ENCODE assay signal across 24 cellular contexts in the genomic region with DNA sequence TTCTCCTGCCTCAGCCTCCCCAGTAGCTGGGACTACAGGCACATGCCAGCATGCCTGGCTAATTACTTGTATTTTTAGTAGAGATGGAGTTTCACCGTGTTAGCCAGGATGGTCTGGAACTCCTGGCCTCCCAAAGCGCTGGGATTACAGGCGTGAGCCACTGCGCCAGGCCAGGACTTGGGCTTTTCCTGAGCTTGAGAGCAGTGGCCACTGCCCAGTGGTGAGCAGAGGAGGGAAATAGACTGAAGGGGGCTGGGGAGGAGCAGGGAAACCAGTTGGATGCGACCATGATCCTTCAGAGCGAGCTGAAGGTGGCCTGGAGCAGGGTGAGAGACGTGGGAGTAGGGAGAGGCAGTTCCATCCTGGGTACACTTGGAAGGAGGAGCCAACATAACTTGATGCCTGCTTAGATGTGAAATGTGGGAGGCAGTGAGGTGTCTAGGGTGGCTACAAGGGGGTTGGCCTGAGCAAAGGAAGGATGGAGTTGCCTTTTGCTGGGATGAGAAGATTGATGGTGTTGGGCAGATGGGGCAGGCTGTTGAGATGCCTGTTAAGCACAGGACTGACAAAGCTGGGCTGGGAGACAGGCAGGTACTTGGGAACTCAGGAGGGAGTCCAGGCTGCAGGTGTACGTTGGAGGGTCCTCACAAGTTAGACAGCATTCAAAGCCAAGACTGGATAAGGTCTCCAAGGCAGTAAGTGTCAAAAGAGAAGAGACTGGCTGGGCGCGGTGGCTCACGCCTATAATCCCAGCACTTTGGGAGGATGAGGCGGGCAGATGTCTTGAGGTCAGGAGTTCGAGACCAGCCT. TPM values are rescaled to one million over a fixed set of nuclear protein-coding genes. Genes with fewer than 3 reads are reported as not detected.
"Had no signal": no experiment of that assay in that cellular context is flagged by ENCODE, and none has a peak within 500 bp of the region (broad histone marks: within the 10 kb centered on the region; RNA-seq: fewer than 3 reads in every experiment).

No MANE protein-coding gene starts in this region.

- H3K27ac ChIP-seq: adrenal gland, ascending aorta, heart left ventricle, lower lobe of right lung, neural progenitor cell, prostate gland, thyroid gland, uterus had no signal

- H3K27me3 ChIP-seq: adrenal gland, ascending aorta, neural progenitor cell, thyroid gland, uterus had no signal

- H3K4me1 Mint-ChIP-seq: activated naive CD4-positive, alpha-beta T cell treated with anti-CD3 and anti-CD28 coated beads, Interleukin-2, amount 50 U/mL, for 24 hours; mesothelial cell of epicardium; naive thymus-derived CD8-positive, alpha-beta T cell; neural progenitor cell; WTC11 had no signal

- H3K36me3 Mint-ChIP-seq: activated naive CD4-positive, alpha-beta T cell treated with anti-CD3 and anti-CD28 coated beads, Interleukin-2, amount 50 U/mL, for 24 hours; mesothelial cell of epicardium; naive thymus-derived CD8-positive, alpha-beta T cell; neural progenitor cell; WTC11 had no signal

- H3K9me3 Mint-ChIP-seq: activated naive CD4-positive, alpha-beta T cell treated with anti-CD3 and anti-CD28 coated beads, Interleukin-2, amount 50 U/mL, for 24 hours; effector memory CD8-positive, alpha-beta T cell; mesothelial cell of epicardium; naive thymus-derived CD8-positive, alpha-beta T cell; neural progenitor cell; T-helper 1 cell treated with Interleukin-12 subunit alpha and Interleukin-12 subunit beta and Interleukin-4 antibody, amounts not matched to agents 30 μg/mL and 1 μg/mL, for 36 hours; WTC11 had no signal

- H3K4me3 Mint-ChIP-seq: activated naive CD4-positive, alpha-beta T cell treated with anti-CD3 and anti-CD28 coated beads, Interleukin-2, amount 50 U/mL, for 24 hours; effector memory CD8-positive, alpha-beta T cell; mesothelial cell of epicardium; naive thymus-derived CD8-positive, alpha-beta T cell; neural progenitor cell; T-helper 1 cell treated with Interleukin-12 subunit alpha and Interleukin-12 subunit beta and Interleukin-4 antibody, amounts not matched to agents 30 μg/mL and 1 μg/mL, for 36 hours; WTC11 had no signal

- DNase-seq: activated CD4-positive, alpha-beta T cell treated with anti-CD3 and anti-CD28 coated beads, Interleukin-2, amount 50 U/mL, for 4 hours; activated gamma-delta T cell treated with Interleukin-2 at 50 U/mL for 16 hours; activated T-cell treated with anti-CD3 and anti-CD28 coated beads, Interleukin-2, amount 50 U/mL, for 1 hour; adrenal gland; central memory CD4-positive, alpha-beta T cell; effector memory CD8-positive, alpha-beta T cell; heart left ventricle; islet precursor cell; left colon; lower lobe of right lung; stimulated activated CD4-positive, alpha-beta T cell treated with anti-CD3 and anti-CD28 coated beads, Interleukin-4, amount 100 ng/mL, for 4 hours; stimulated activated naive CD8-positive, alpha-beta T cell treated with anti-CD3 and anti-CD28 coated beads, Interleukin-15, Interleukin-2, amounts not matched to agents 100 U/mL and 50 U/mL, for 24 hours; substantia nigra; T1000; thyroid gland; uterus had no signal

- ATAC-seq: effector memory CD8-positive, alpha-beta T cell; heart left ventricle; left colon; lower lobe of right lung; naive thymus-derived CD8-positive, alpha-beta T cell; stimulated activated naive CD8-positive, alpha-beta T cell treated with anti-CD3 and anti-CD28 coated beads, Interleukin-15, Interleukin-2, amounts not matched to agents 100 U/mL and 50 U/mL, for 24 hours; WTC11 had no signal

- H3K36me3 ChIP-seq: adrenal gland, ascending aorta, heart left ventricle, lower lobe of right lung, neural progenitor cell, prostate gland, thyroid gland, uterus had no signal

- H3K9me3 ChIP-seq: adrenal gland, ascending aorta, lower lobe of right lung, prostate gland, thyroid gland, uterus had no signal

- H3K27ac Mint-ChIP-seq: effector memory CD8-positive, alpha-beta T cell; mesothelial cell of epicardium; naive thymus-derived CD8-positive, alpha-beta T cell; neural progenitor cell; T-helper 1 cell treated with Interleukin-12 subunit alpha and Interleukin-12 subunit beta and Interleukin-4 antibody, amounts not matched to agents 30 μg/mL and 1 μg/mL, for 36 hours; WTC11 had no signal

- H3K4me1 ChIP-seq: adrenal gland, ascending aorta, heart left ventricle, lower lobe of right lung, neural progenitor cell, prostate gland, thyroid gland, uterus had no signal

- H3K4me3 ChIP-seq: adrenal gland, ascending aorta, heart left ventricle, lower lobe of right lung, neural progenitor cell, prostate gland, thyroid gland, uterus had no signal

RNA-seq across cellular contexts. Expression of a gene that starts 31.8 kb away (rescaled TPM):
- polyA plus RNA-seq: naive thymus-derived CD8-positive, alpha-beta T cell had no signal
